Comparison of ENCODE assay signal across 1 cellular context in genomic region chr1:248858096-248858890, GRCh38.
TF ChIP-seq lines count a peak whose summit lies in the region.

No MANE protein-coding gene starts in this region.

TF ChIP-seq in GM12878, 131 proteins besides CTCF, POLR2A, EP300 and RAD21 (continued from another document):
- no peak for TF ChIP-seq E4F1 (IDR thresholded peaks at IDR 0.05; ENCODE audit: borderline replicate concordance, partially characterized antibody)
- no peak for TF ChIP-seq TCF7 (IDR thresholded peaks at IDR 0.05; ENCODE audit: borderline replicate concordance)
- peak in 1 of 2 experiments; percentile 21; a peak in 1 of 4 replicates for TF ChIP-seq BHLHE40 (IDR thresholded peaks at IDR 0.05; ENCODE audit: borderline replicate concordance in 1 of 2, low read depth in 2 of 2, low read length in 1 of 2)
- no peak for TF ChIP-seq CREM (IDR thresholded peaks at IDR 0.05; ENCODE audit: low read depth)
- no peak; the same call in 1 of the 2 replicates for TF ChIP-seq SMC3 (IDR thresholded peaks at IDR 0.05; ENCODE audit: borderline replicate concordance, low read length)
- TF ChIP-seq TBL1XR1 (IDR thresholded peaks at IDR 0.05; ENCODE audit: low read depth, low read length) = no peak
- TF ChIP-seq ZBTB33 (IDR thresholded peaks at IDR 0.05) = no peak
- peak; percentile 14 for TF ChIP-seq SIN3A (IDR thresholded peaks at IDR 0.05; ENCODE audit: low read depth, low read length)
- no peak for TF ChIP-seq ZNF274 (IDR thresholded peaks at IDR 0.05; ENCODE audit: insufficient read depth, insufficient read length)
- peak; percentile 39 for TF ChIP-seq SKIL (IDR thresholded peaks at IDR 0.05; ENCODE audit: low read depth, poor library complexity, severe bottlenecking)
- no peak for TF ChIP-seq ZNF207 (IDR thresholded peaks at IDR 0.05; ENCODE audit: borderline replicate concordance)
- no peak for TF ChIP-seq USF1 (IDR thresholded peaks at IDR 0.05; ENCODE audit: borderline replicate concordance, extremely low read length, insufficient read depth, low read depth, low read length)
- TF ChIP-seq E2F8 (IDR thresholded peaks at IDR 0.05; ENCODE audit: low read depth, partially characterized antibody) = peak; percentile 35
- TF ChIP-seq SRF (IDR thresholded peaks at IDR 0.05; ENCODE audit: low read depth in 2 of 2, low read length in 2 of 2) = no peak
- TF ChIP-seq SMARCA5 (IDR thresholded peaks at IDR 0.05) = peak; percentile 92
- no peak for TF ChIP-seq MTA3 (IDR thresholded peaks at IDR 0.05; ENCODE audit: borderline replicate concordance, low read length)
- TF ChIP-seq ZNF24 (IDR thresholded peaks at IDR 0.05) = no peak
